In the genomic region with DNA sequence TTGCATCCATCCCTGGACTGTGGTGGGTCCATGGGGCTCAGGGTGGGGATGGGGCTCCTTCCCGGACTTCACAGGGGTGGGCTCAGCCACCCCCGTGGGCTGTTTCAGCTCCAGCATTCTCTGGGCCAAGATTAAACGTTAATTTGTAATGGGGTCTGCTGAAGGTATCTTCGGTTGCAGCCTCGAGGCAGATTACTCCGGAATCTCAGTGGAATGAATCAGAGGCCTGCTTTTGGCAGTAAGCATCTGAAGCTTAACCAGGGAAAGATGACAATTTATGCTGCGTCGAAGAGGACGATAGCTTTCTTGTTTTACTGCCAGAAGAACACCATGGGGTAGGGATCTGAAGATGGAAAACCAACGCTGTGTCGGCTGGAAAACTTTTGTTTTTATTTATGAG, we compare ENCODE assay signal across 19 cellular contexts.
"Had no signal": no experiment of that assay in that cellular context is flagged by ENCODE, and none has a peak within 500 bp of the region (broad histone marks: within the 10 kb centered on the region; RNA-seq: fewer than 3 reads in every experiment).

No MANE protein-coding gene starts in this region.

- H3K4me3 Mint-ChIP-seq: endodermal cell; naive thymus-derived CD4-positive, alpha-beta T cell; neural crest cell had no signal

- H3K27me3 Mint-ChIP-seq: naive thymus-derived CD4-positive, alpha-beta T cell had no signal

- H3K27ac Mint-ChIP-seq: endodermal cell; naive thymus-derived CD4-positive, alpha-beta T cell had no signal

- DNase-seq: cerebellar nuclear complex; dermis blood vessel endothelial cell; endodermal cell; erythroblast; gastrocnemius medialis; heart right ventricle; left lung; naive thymus-derived CD4-positive, alpha-beta T cell; posterior cingulate gyrus; sigmoid colon; small intestine; stimulated activated CD4-positive, alpha-beta T cell treated with anti-CD3 and anti-CD28 coated beads, Interleukin-12 subunit alpha, Interleukin-12 subunit beta, amount 100 ng/mL, for 4 hours; stimulated activated naive CD4-positive, alpha-beta T cell treated with Interleukin-2 at 50 U/mL for 16 hours; trophoblast cell had no signal

- ATAC-seq: gastrocnemius medialis; heart right ventricle; left lung; naive thymus-derived CD4-positive, alpha-beta T cell had no signal

- FAIRE-seq: colon, endothelial cell of umbilical vein, keratinocyte, small intestine, urothelium cell line had no signal

- H3K4me1 Mint-ChIP-seq: endodermal cell; naive thymus-derived CD4-positive, alpha-beta T cell; neural crest cell had no signal
